In the genomic region with DNA sequence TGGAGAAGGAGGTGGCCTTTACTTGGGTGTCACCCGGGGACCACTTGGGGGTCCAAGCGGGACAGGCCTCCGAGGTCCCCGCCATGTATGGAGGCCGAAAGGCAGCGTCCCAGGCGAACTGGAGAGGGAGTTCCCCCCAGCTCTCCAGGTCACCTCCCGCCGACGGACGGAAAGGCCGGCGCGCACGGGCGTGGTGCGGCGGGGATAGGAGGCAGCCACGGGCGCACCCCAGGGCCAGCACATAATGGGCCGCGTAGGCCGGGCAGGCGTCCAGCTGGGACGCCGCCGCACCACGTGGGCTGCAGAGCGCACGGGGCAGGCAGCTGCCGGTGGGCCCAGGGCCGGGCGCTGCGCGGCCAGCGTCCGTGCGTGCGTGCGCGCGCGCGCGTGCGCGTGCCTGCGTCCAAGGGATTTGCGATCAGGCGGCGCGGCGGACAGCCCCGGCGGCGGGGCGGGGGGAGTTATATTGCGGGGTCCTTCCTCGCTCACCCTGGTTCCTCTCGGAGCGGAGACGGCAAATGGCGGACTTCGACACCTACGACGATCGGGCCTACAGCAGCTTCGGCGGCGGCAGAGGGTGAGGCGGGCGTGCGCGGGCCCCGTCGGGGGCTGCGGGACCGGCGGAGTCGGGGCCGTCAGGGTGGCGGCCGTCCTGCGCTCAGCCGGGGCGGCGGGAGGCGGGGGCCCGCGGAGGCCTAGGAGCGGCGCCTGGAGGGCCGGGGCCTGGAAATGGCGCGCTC, we compare ENCODE assay signal across 8 cellular contexts. TPM values are rescaled to one million over a fixed set of nuclear protein-coding genes. Genes with fewer than 3 reads are reported as not detected.
DNase-seq lines count a peak whose midpoint lies in the region; ATAC-seq and TF ChIP-seq lines count a peak whose summit lies in the region.

Gene EIF4H (plus strand): TSS at position 491 of the 740 bp plus-strand sequence. CDS start 28 bp downstream, at position 519.

- H3K36me3 ChIP-seq in hepatocyte (replicated peaks; ENCODE audit: insufficient read depth, low read depth): no peaks in the 10 kb centered on the region
- no peaks in the 10 kb centered on the region for H3K36me3 ChIP-seq in aorta (ENCODE audit: control insufficient read depth in 1 of 2, insufficient read depth in 2 of 2, low read length in 1 of 2)

- ATAC-seq in GM18511 (IDR thresholded peaks at IDR 0.05; ENCODE audit: unreplicated experiment) (peak; percentile 86), HG03025 (IDR thresholded peaks at IDR 0.05; ENCODE audit: low FRiP score, unreplicated experiment) (peak; percentile 73), aorta (ENCODE audit: low FRiP score) (peak; percentile 96)

- in situ Hi-C loops in astrocyte of the cerebellum (cut with HindIII; ENCODE audit: low sequenced_read_pairs): loop anchor here (10.0 kb wide), 1 partner anchor 109 kb away; no protein-coding TSS in a partner anchor

- WGBS in hepatocyte (ENCODE audit: low lambda C conversion rate, missing lambda C conversion rate): under 1% methylated on average over 53 of the region's 95 CpGs
- 0 to 1% methylated on average over 79 to 95 of the region's 95 CpGs for WGBS in aorta, 2 donors

- intact Hi-C loops in aorta (cut with DNase I): loop anchor here (1.0 to 5.0 kb wide), 2 partner anchors 81 to 112 kb away; no protein-coding TSS in a partner anchor

- H3K27me3 ChIP-seq in hepatocyte (no peaks in the 10 kb centered on the region), aorta (ENCODE audit: control insufficient read depth in 1 of 2, insufficient read depth in 2 of 2, low read length in 1 of 2) (no peaks in the 10 kb centered on the region)

- peaks cover 51% of the 10 kb centered on the region for H3K79me2 ChIP-seq in hepatocyte

- peak within 1 kb of the TSS; percentile 98 for H3K4me2 ChIP-seq in hepatocyte

- H3K4me3 ChIP-seq in astrocyte of the cerebellum (ENCODE audit: low read depth, low read length) (peak within 1 kb of the TSS; percentile 91), hepatocyte (peak within 1 kb of the TSS; percentile 65), aorta (ENCODE audit: low read length in 2 of 2) (peak within 1 kb of the TSS; percentile 84 to 88)

- TF ChIP-seq CTCF in astrocyte of the cerebellum (IDR thresholded peaks at IDR 0.05; ENCODE audit: low read depth, low read length, missing control alignments) (no peak), hepatocyte (IDR thresholded peaks at IDR 0.05; ENCODE audit: poor library complexity) (no peak)

- DNase-seq in NCI-H2081 (lab: John Stamatoyannopoulos, UW) (peak; percentile 95 to 97), T-helper 9 cell (peak; percentile 95), astrocyte of the cerebellum (ENCODE audit: low read depth) (peak; percentile 81), hepatocyte (ENCODE audit: low spot score) (peak; percentile 97), renal cortical epithelial cell (ENCODE audit: low read depth) (peak; percentile 78), aorta (peak; percentile 97 to 99)

- H3K27ac ChIP-seq in hepatocyte: peak within 1 kb of the TSS; percentile 97
- peak within 1 kb of the TSS; percentile 19 to 62 for H3K27ac ChIP-seq in aorta (ENCODE audit: low read depth in 1 of 2, low read length in 2 of 2)

- H3K9me3 ChIP-seq in hepatocyte (ENCODE audit: low read depth): no peaks in the 10 kb centered on the region
- H3K9me3 ChIP-seq in aorta (ENCODE audit: control insufficient read depth, low read length): no peaks in the 10 kb centered on the region

- peaks cover 41% of the 10 kb centered on the region for H4K20me1 ChIP-seq in hepatocyte (ENCODE audit: insufficient read depth, poor library complexity, severe bottlenecking)

- H2AFZ ChIP-seq in hepatocyte: peak within 1 kb of the TSS; percentile 99

- H3K4me1 ChIP-seq in hepatocyte (ENCODE audit: insufficient read depth) (peaks cover 35% of the 10 kb centered on the region), aorta (ENCODE audit: control insufficient read depth in 1 of 2, insufficient read depth in 2 of 2, low read length in 2 of 2) (peaks cover 0 to 3% of the 10 kb centered on the region in 2 donors)

- no peaks in the 10 kb centered on the region for H3K9me2 ChIP-seq in hepatocyte (replicated peaks; ENCODE audit: insufficient read depth)

RNA-seq across cellular contexts. Expression of gene EIF4H, which starts in this region (rescaled TPM):
- total RNA-seq in hepatocyte (208 and 217 TPM in 2 replicates), renal cortical epithelial cell (332 and 407 TPM in 2 replicates), aorta (100 to 1,000 TPM; 190 to 207 TPM)
- polyA plus RNA-seq in hepatocyte (178 and 179 TPM in 2 replicates), aorta (100 to 1,000 TPM; 140 to 183 TPM)

Comparison
In these comparisons a context has a peak if more than half of its experiments do, and no peak if none do; other contexts are left out.
1. Peak in every context shown above with its lines: DNase-seq, ATAC-seq, H3K4me3 ChIP-seq and H3K27ac ChIP-seq.